5 cellular contexts compared by ENCODE assay signal in genomic region chr17:41275648-41276190, GRCh38. TPM values are rescaled to one million over a fixed set of nuclear protein-coding genes. Genes with fewer than 3 reads are reported as not detected.
"Had no signal": no experiment of that assay in that cellular context is flagged by ENCODE, and none has a peak within 500 bp of the region (broad histone marks: within the 10 kb centered on the region; RNA-seq: fewer than 3 reads in every experiment).

Gene KRTAP9-7 (plus strand): TSS chr17:41275698. CDS start chr17:41275698, 0 bp downstream.

RNA-seq across cellular contexts. Expression of gene KRTAP9-7, which starts in this region (rescaled TPM):
- total RNA-seq: M059J, PC-3, Peyer's patch, SJCRH30, SK-MEL-5 had no signal
